Comparison of ENCODE assay signal across 29 cellular contexts in the genomic region with DNA sequence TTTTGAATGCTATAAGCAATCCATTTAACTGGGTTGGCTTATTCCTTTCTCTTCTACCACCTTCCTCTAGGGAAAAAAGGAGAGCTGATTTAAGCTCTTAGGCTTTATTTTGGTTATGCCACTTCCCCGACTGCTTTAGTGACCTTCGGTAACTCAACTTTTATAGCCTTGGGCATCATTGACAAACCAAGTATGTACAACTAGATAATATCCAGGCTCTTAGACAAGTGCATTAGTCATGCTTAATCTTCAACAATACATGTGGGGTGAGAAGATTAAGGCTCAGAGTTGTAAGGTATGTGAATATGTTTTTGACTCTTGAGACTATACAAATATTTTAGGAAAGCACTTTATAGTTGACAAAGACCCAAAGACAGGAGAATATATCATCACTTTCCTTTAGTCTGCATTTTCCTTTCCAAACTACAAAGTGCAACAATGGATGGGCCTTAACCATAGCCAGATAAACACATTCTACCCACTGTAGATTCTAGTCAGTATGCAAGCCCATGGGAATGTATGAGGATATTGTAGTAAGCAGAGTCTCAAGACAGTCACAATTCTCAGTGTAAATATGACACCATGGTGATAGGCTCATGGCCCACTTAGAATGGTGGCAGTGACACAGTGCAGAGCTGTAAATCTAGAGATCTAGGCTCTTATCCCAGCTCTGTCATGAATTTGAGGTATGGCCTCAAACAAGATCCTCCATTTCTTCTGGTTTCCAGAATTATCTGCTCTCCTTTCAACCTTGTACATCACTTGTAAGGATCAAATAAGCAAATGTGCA.
"Had no signal": no experiment of that assay in that cellular context is flagged by ENCODE, and none has a peak within 500 bp of the region (broad histone marks: within the 10 kb centered on the region; RNA-seq: fewer than 3 reads in every experiment).

No MANE protein-coding gene starts in this region.

- H3K36me3 ChIP-seq: brain microvascular endothelial cell, WERI-Rb-1 had no signal

- ATAC-seq: activated CD4-positive, CD25-positive, alpha-beta regulatory T cell treated with anti-CD3 and anti-CD28 coated beads, Interleukin-2, amount 50 U/mL, for 24 hours; activated CD8-positive, alpha-beta T cell treated with anti-CD3 and anti-CD28 coated beads for 36 hours; activated T-cell treated with anti-CD3 and anti-CD28 coated beads, Interleukin-2, amount 50 U/mL, for 4 hours; activated T-helper 17 cell treated with anti-CD3 and anti-CD28 coated beads, Interleukin-2, amount 50 U/mL, for 72 hours; esophagus mucosa; T-helper 17 cell had no signal

- H3K27ac ChIP-seq: brain microvascular endothelial cell, coronary artery, dorsolateral prefrontal cortex, WERI-Rb-1 had no signal

- DNase-seq: activated B cell treated with CpG ODN at 0.5 μM for 24 hours; activated CD4-positive, alpha-beta T cell treated with anti-CD3 and anti-CD28 coated beads for 48 hours; activated CD4-positive, alpha-beta T cell treated with anti-CD3 and anti-CD28 coated beads, Interleukin-2, amount 50 U/mL, for 1 hour; activated CD4-positive, alpha-beta T cell treated with anti-CD3 and anti-CD28 coated beads, Interleukin-2, amount 50 U/mL, for 48 hours; activated CD8-positive, alpha-beta memory T cell treated with anti-CD3 and anti-CD28 coated beads for 24 hours; activated CD8-positive, alpha-beta T cell treated with anti-CD3 and anti-CD28 coated beads for 36 hours; activated effector memory CD4-positive, alpha-beta T cell treated with Interleukin-2 at 50 U/mL for 16 hours; activated gamma-delta T cell treated with Interleukin-2 at 50 U/mL for 16 hours; activated naive CD4-positive, alpha-beta T cell treated with anti-CD3 and anti-CD28 coated beads, Interleukin-2, amount 50 U/mL, for 16 hours; activated naive CD4-positive, alpha-beta T cell treated with Interleukin-2 at 50 U/mL for 16 hours; activated T-cell treated with anti-CD3 and anti-CD28 coated beads, Interleukin-2, amount 50 U/mL, for 4 hours; amniotic stem cell; anterior cingulate cortex; brain microvascular endothelial cell; dorsolateral prefrontal cortex; effector memory CD4-positive, alpha-beta T cell; endodermal cell; foreskin fibroblast; head of caudate nucleus; T-helper 1 cell; T-helper 17 cell; T1000; WERI-Rb-1 had no signal

- FAIRE-seq: astrocyte, frontal cortex had no signal

- H3K4me3 ChIP-seq: coronary artery, dorsolateral prefrontal cortex had no signal

- H3K27me3 ChIP-seq: brain microvascular endothelial cell had no signal
